In genomic region chr9:134620751-134621557, GRCh38 we compare ENCODE assay signal across 15 cellular contexts. TPM values are rescaled to one million over a fixed set of nuclear protein-coding genes. Genes with fewer than 3 reads are reported as not detected.
DNase-seq lines count a peak whose midpoint lies in the region; ATAC-seq and TF ChIP-seq lines count a peak whose summit lies in the region.
"Had no signal": no experiment of that assay in that cellular context is flagged by ENCODE, and none has a peak within 500 bp of the region (broad histone marks: within the 10 kb centered on the region; RNA-seq: fewer than 3 reads in every experiment).

No MANE protein-coding gene starts in this region.

- no peaks in the 10 kb centered on the region for H3K36me3 ChIP-seq in heart right ventricle
- no peaks in the 10 kb centered on the region for H3K36me3 ChIP-seq in WERI-Rb-1
- H3K36me3 ChIP-seq in lower lobe of right lung, result no peaks in the 10 kb centered on the region
- H3K36me3 ChIP-seq in suprapubic skin, result no peaks in the 10 kb centered on the region
- H3K36me3 ChIP-seq: SJSA1 had no signal

- ATAC-seq in heart right ventricle (no peak), lower lobe of right lung (no peak)
- ATAC-seq: psoas muscle had no signal

- TF ChIP-seq CTCF in heart right ventricle (IDR thresholded peaks at IDR 0.05) (no peak), WERI-Rb-1 (IDR thresholded peaks at IDR 0.05; ENCODE audit: low read depth, low read length) (no peak), lower lobe of right lung (IDR thresholded peaks at IDR 0.05) (no peak), suprapubic skin (IDR thresholded peaks at IDR 0.05) (no peak)

- H3K27me3 ChIP-seq in heart right ventricle (peaks cover 0 to 59% (median 14%) of the 10 kb centered on the region in 7 donors), WERI-Rb-1 (ENCODE audit: insufficient read depth, low read depth, severe bottlenecking) (no peaks in the 10 kb centered on the region), lower lobe of right lung (ENCODE audit: low read depth) (peaks cover 5% of the 10 kb centered on the region), suprapubic skin (peaks cover 9% of the 10 kb centered on the region)
- H3K27me3 ChIP-seq: SJSA1 had no signal

- WGBS in heart right ventricle, 2 donors, result 67 to 71% methylated on average over 21 of the region's 21 CpGs
- 87% methylated on average over 14 of the region's 21 CpGs for WGBS in suprapubic skin

- TF ChIP-seq EP300 in suprapubic skin (IDR thresholded peaks at IDR 0.05), result no peak

- H3K27ac ChIP-seq in heart right ventricle (no peak overlapping the region), WERI-Rb-1 (peak overlapping the region; percentile 49; the same call in 1 of the 2 replicates), lower lobe of right lung (no peak overlapping the region), suprapubic skin (no peak overlapping the region)
- H3K27ac ChIP-seq: GM23248, psoas muscle, SJSA1 had no signal

- H3K4me1 ChIP-seq in heart right ventricle, result peaks cover 0 to 10% (median 0%) of the 10 kb centered on the region in 9 donors
- no peaks in the 10 kb centered on the region for H3K4me1 ChIP-seq in lower lobe of right lung
- peaks cover 5% of the 10 kb centered on the region for H3K4me1 ChIP-seq in suprapubic skin
- H3K4me1 ChIP-seq: psoas muscle had no signal

- H3K9me3 ChIP-seq in heart right ventricle, result no peaks in the 10 kb centered on the region
- H3K9me3 ChIP-seq in WERI-Rb-1 (ENCODE audit: severe bottlenecking), result peaks cover 19% of the 10 kb centered on the region
- H3K9me3 ChIP-seq in lower lobe of right lung, result no peaks in the 10 kb centered on the region
- no peaks in the 10 kb centered on the region for H3K9me3 ChIP-seq in suprapubic skin
- H3K9me3 ChIP-seq: psoas muscle, SJSA1 had no signal

- no peak overlapping the region for H3K4me3 ChIP-seq in heart right ventricle
- H3K4me3 ChIP-seq in WERI-Rb-1 (ENCODE audit: low read depth, low read length), result no peak overlapping the region
- H3K4me3 ChIP-seq in lower lobe of right lung, result no peak overlapping the region
- H3K4me3 ChIP-seq in suprapubic skin, result no peak overlapping the region
- H3K4me3 ChIP-seq: GM23248, psoas muscle, SJSA1 had no signal

- TF ChIP-seq POLR2A in suprapubic skin (IDR thresholded peaks at IDR 0.05), result no peak

- intact Hi-C loops in cardiac septum (cut with DNase I), result no loop called here
- intact Hi-C loops in heart right ventricle (cut with DNase I), result no loop called here
- intact Hi-C loops in lower lobe of right lung (cut with DNase I), result no loop called here

- DNase-seq in cardiac septum (ENCODE audit: low spot score), result peak; percentile 51
- DNase-seq in heart right ventricle, result no peak
- peak; percentile 84 for DNase-seq in WERI-Rb-1
- DNase-seq in lower lobe of right lung, result peak; percentile 32
- peak; percentile 45 to 70 for DNase-seq in suprapubic skin (ENCODE audit: low spot score in 2 of 2)
- DNase-seq in NCI-H187 (lab: John Stamatoyannopoulos, UW), result no peak
- no peak for DNase-seq in T-helper 1 cell
- DNase-seq in amygdala (lab: John Stamatoyannopoulos, UW), result no peak
- DNase-seq: activated CD4-positive, alpha-beta T cell treated with anti-CD3 and anti-CD28 coated beads for 4 hours; activated T-cell treated with anti-CD3 and anti-CD28 coated beads, Interleukin-2, amount 50 U/mL, for 48 hours; GM23248; NCI-H146; NCI-H446; psoas muscle had no signal

RNA-seq across cellular contexts. Expression of gene COL5A1, which starts 20.6 kb away (rescaled TPM):
- 21.6 TPM for total RNA-seq in cardiac septum
- total RNA-seq in heart right ventricle, result 10 to 100 TPM in 7 of 10 donors, 1 to 10 TPM in 3; 8.1 to 60.0 (median 12.2) TPM
- 10 to 100 TPM; 13.8 to 19.7 TPM for polyA plus RNA-seq in heart right ventricle
- 29.0 TPM for total RNA-seq in lower lobe of right lung
- total RNA-seq in suprapubic skin, result 10 to 100 TPM in 3 of 4 donors, 1 to 10 TPM in 1; 8.6 to 16.5 (median 15.4) TPM

Comparison
In these comparisons a context has a peak if more than half of its experiments do, and no peak if none do; other contexts are left out.
1. DNase-seq: peak in cardiac septum (single experiment), WERI-Rb-1 (single experiment), lower lobe of right lung (single experiment) and suprapubic skin (2 of 2); none in heart right ventricle (0 of 2), NCI-H187 (0 of 2), T-helper 1 cell (0 of 5) and amygdala (0 of 56).